25 cellular contexts compared by ENCODE assay signal in genomic region chr20:53524589-53525311, GRCh38.
"Had no signal": no experiment of that assay in that cellular context is flagged by ENCODE, and none has a peak within 500 bp of the region (broad histone marks: within the 10 kb centered on the region; RNA-seq: fewer than 3 reads in every experiment).

No MANE protein-coding gene starts in this region.

- H3K27me3 Mint-ChIP-seq: activated naive CD8-positive, alpha-beta T cell; central memory CD8-positive, alpha-beta T cell; naive thymus-derived CD4-positive, alpha-beta T cell; progenitor cell of endocrine pancreas had no signal

- H3K27ac Mint-ChIP-seq: activated naive CD8-positive, alpha-beta T cell; naive thymus-derived CD4-positive, alpha-beta T cell; progenitor cell of endocrine pancreas had no signal

- H3K4me3 Mint-ChIP-seq: activated naive CD8-positive, alpha-beta T cell; central memory CD8-positive, alpha-beta T cell; naive thymus-derived CD4-positive, alpha-beta T cell had no signal

- DNase-seq: activated CD4-positive, alpha-beta T cell treated with anti-CD3 and anti-CD28 coated beads for 1 hour; activated CD4-positive, alpha-beta T cell treated with anti-CD3 and anti-CD28 coated beads, Interleukin-2, amount 50 U/mL, for 48 hours; activated effector memory CD4-positive, alpha-beta T cell treated with anti-CD3 and anti-CD28 coated beads, Interleukin-2, amount 50 U/mL, for 16 hours; activated T-cell treated with anti-CD3 and anti-CD28 coated beads, Interleukin-2, amount 50 U/mL, for 48 hours; amniotic stem cell; body of pancreas; cortex of kidney; effector CD4-positive, alpha-beta T cell; islet precursor cell; left lung; mucosa of descending colon; naive thymus-derived CD4-positive, alpha-beta T cell; occipital lobe; stimulated activated CD4-positive, alpha-beta T cell treated with anti-CD3 and anti-CD28 coated beads, Interleukin-15, amount 100 ng/mL, for 24 hours; stimulated activated CD4-positive, alpha-beta T cell treated with anti-CD3 and anti-CD28 coated beads, Interleukin-4, amount 100 ng/mL, for 24 hours; stimulated activated naive CD4-positive, alpha-beta T cell; tibial artery; uterus had no signal

- H3K27me3 ChIP-seq: body of pancreas, hepatocyte, left lung, right atrium auricular region, uterus had no signal

- H3K4me1 ChIP-seq: body of pancreas, esophagus muscularis mucosa, left lung, right atrium auricular region, tibial artery, uterus had no signal

- H3K36me3 ChIP-seq: esophagus muscularis mucosa, left lung, right atrium auricular region, tibial artery, uterus had no signal

- ATAC-seq: body of pancreas; left lung; mucosa of descending colon; naive thymus-derived CD4-positive, alpha-beta T cell had no signal

- H3K9me3 ChIP-seq: body of pancreas, esophagus muscularis mucosa, left lung, mucosa of descending colon, right atrium auricular region, tibial artery, uterus had no signal

- H3K9me3 Mint-ChIP-seq: central memory CD8-positive, alpha-beta T cell had no signal

- H3K4me3 ChIP-seq: body of pancreas, esophagus muscularis mucosa, hepatocyte, left lung, mucosa of descending colon, right atrium auricular region, skin epidermis, tibial artery, uterus had no signal

- H3K4me1 Mint-ChIP-seq: central memory CD8-positive, alpha-beta T cell; naive thymus-derived CD4-positive, alpha-beta T cell had no signal

- H3K27ac ChIP-seq: body of pancreas, esophagus muscularis mucosa, hepatocyte, left lung, right atrium auricular region, skin epidermis, tibial artery, uterus had no signal

- H3K36me3 Mint-ChIP-seq: naive thymus-derived CD4-positive, alpha-beta T cell had no signal
